17 cellular contexts compared by ENCODE assay signal in genomic region chr1:40856656-40857302, GRCh38.
"Had no signal": no experiment of that assay in that cellular context is flagged by ENCODE, and none has a peak within 500 bp of the region (broad histone marks: within the 10 kb centered on the region; RNA-seq: fewer than 3 reads in every experiment).

No MANE protein-coding gene starts in this region.

- H3K4me3 ChIP-seq: hepatocyte, lung, right atrium auricular region, sigmoid colon, testis, tibial artery had no signal

- H3K27ac ChIP-seq: hepatocyte, parathyroid adenoma, right atrium auricular region, sigmoid colon, testis, tibial artery had no signal

- H3K27me3 ChIP-seq: right atrium auricular region, sigmoid colon, testis, tibial artery had no signal

- H3K4me1 ChIP-seq: parathyroid adenoma had no signal

- H3K79me2 ChIP-seq: hepatocyte, parathyroid adenoma had no signal

- H3K36me3 ChIP-seq: right atrium auricular region, sigmoid colon, tibial artery had no signal

- H2AFZ ChIP-seq: hepatocyte, parathyroid adenoma had no signal

- H3K9ac ChIP-seq: parathyroid adenoma had no signal

- DNase-seq: cortex of kidney; effector memory CD8-positive, alpha-beta T cell; kidney; natural killer cell; sigmoid colon; stimulated activated CD4-positive, alpha-beta T cell treated with anti-CD3 and anti-CD28 coated beads, Interleukin-2, amount 100 ng/mL, for 24 hours; stimulated activated CD4-positive, alpha-beta T cell treated with anti-CD3 and anti-CD28 coated beads, Interleukin-4, amount 100 ng/mL, for 4 hours; stimulated activated naive CD8-positive, alpha-beta T cell treated with anti-CD3 and anti-CD28 coated beads, Interleukin-15, Interleukin-2, amounts not matched to agents 100 U/mL and 50 U/mL, for 24 hours; substantia nigra; testis; tibial artery had no signal

- H3K4me2 ChIP-seq: hepatocyte had no signal

- FAIRE-seq: endometrium, frontal cortex, kidney had no signal

- H3K9me3 ChIP-seq: right atrium auricular region, sigmoid colon, testis, tibial artery had no signal
